In the genomic region with DNA sequence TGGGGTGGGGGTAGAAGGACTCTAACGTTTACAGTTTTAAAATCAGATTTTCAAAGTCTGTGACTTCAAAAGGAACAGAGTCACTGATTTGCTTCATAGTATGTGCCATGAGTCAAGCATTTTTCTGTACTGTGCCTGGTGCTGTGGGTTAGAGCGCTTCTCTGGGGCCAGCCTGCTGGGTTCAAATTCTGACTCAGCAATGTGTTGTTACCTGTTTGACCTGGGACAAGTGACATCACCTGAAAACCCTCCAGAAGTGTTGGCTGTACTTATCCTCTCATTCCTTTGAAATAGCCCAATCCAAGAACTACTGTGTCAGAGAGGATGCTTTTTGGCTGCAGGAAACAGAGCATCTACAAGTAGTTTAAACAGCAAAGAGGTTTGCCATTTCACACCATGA, we compare ENCODE assay signal across 19 cellular contexts.
DNase-seq lines count a peak whose midpoint lies in the region; FAIRE-seq and TF ChIP-seq lines count a peak whose summit lies in the region.
"Had no signal": no experiment of that assay in that cellular context is flagged by ENCODE, and none has a peak within 500 bp of the region (broad histone marks: within the 10 kb centered on the region; RNA-seq: fewer than 3 reads in every experiment).

No MANE protein-coding gene starts in this region.

- no peak overlapping the region for H3K18ac ChIP-seq in H1 (ENCODE audit: extremely low read depth, low read length)

- no peaks in the 10 kb centered on the region for H3K79me2 ChIP-seq in H1 (ENCODE audit: control insufficient read depth in 1 of 2, insufficient read depth in 2 of 2, low read length in 2 of 2)

- CTCF ChIA-PET in H1 (lab: Charles Lee; ENCODE audit: partially characterized antibody), result interaction anchor here (1.5 to 5.7 kb wide), 4 partner anchors 14 to 187 kb away, joined by 7 to 43 read pairs (median 10); no protein-coding TSS in a partner anchor

- H3K4me1 ChIP-seq in H1 (replicated peaks in 1 of 4; ENCODE audit: control insufficient read depth in 3 of 4, insufficient read depth in 4 of 4, low read length in 3 of 4), result peaks cover 10 to 26% (median 22%) of the 10 kb centered on the region in 4 experiments; a peak in 6 of 7 replicates
- H3K4me1 ChIP-seq: BLaER1 had no signal

- no peak overlapping the region for H3K14ac ChIP-seq in H1 (ENCODE audit: insufficient read length)

- no peak overlapping the region for H2AFZ ChIP-seq in H1 (ENCODE audit: low read length)

- H3K56ac ChIP-seq in H1 (replicated peaks; ENCODE audit: insufficient read length, low read depth, low read length), result no peak overlapping the region

- no peak for TF ChIP-seq POLR2A in H1 (IDR thresholded peaks at IDR 0.05; ENCODE audit: control extremely low read depth in 1 of 2, low read depth in 2 of 2, low read length in 2 of 2)

- H3K4ac ChIP-seq in H1 (replicated peaks; ENCODE audit: insufficient read length, low read depth, low read length), result no peak overlapping the region

- H4K8ac ChIP-seq in H1 (ENCODE audit: extremely low read depth, insufficient read depth, low read length), result no peak overlapping the region; the same call in 1 of the 2 replicates

- no peak overlapping the region for H2BK120ac ChIP-seq in H1 (replicated peaks; ENCODE audit: low read depth, low read length)

- H3K27me3 ChIP-seq in H1 (replicated peaks in 1 of 4; ENCODE audit: control insufficient read depth in 3 of 4, extremely low read depth in 1 of 4, insufficient read depth in 3 of 4, low read length in 3 of 4), result no peaks in the 10 kb centered on the region; a peak in 2 of 7 replicates
- H3K27me3 ChIP-seq: BLaER1 had no signal

- WGBS in H1 (ENCODE audit: extremely low coverage in 1 of 2, insufficient coverage in 1 of 2, insufficient read length in 1 of 2, insufficient replicate concordance in 2 of 2, low coverage in 1 of 2, low lambda C conversion rate in 2 of 2, missing lambda C conversion rate in 1 of 2), 2 experiments, result 83% methylated on average over 2 of the region's 2 CpGs; no CpG with 5 or more reads in 1 of the 2 experiments

- no peak for TF ChIP-seq CTCF in H1 (IDR thresholded peaks at IDR 0.05; ENCODE audit: control extremely low read depth in 1 of 3, insufficient read depth in 1 of 3, low read depth in 1 of 3, low read length in 3 of 3)

- H2BK5ac ChIP-seq in H1 (ENCODE audit: low read depth, low read length), result no peak overlapping the region

- TF ChIP-seq EP300 in H1 (IDR thresholded peaks at IDR 0.05; ENCODE audit: borderline replicate concordance in 1 of 2, low read depth in 2 of 2, low read length in 2 of 2), result no peak

- no peaks in the 10 kb centered on the region for H4K20me1 ChIP-seq in H1 (replicated peaks in 1 of 2; ENCODE audit: control insufficient read depth in 1 of 2, insufficient read depth in 2 of 2, low read length in 2 of 2)
- H4K20me1 ChIP-seq: BLaER1 had no signal

- POLR2A ChIA-PET in H1 (lab: Charles Lee; ENCODE audit: partially characterized antibody), result no interaction called here

- H3K4me3 ChIP-seq in H1 (ENCODE audit: extremely low read depth in 1 of 4, insufficient read depth in 2 of 4, low read depth in 3 of 4, low read length in 4 of 4), result no peak overlapping the region
- H3K4me3 ChIP-seq: BLaER1 had no signal

- no peak overlapping the region for H3K23ac ChIP-seq in H1 (ENCODE audit: insufficient read length)

- no peaks in the 10 kb centered on the region for H3K79me1 ChIP-seq in H1 (ENCODE audit: low read depth, low read length)

- H3K4me2 ChIP-seq in H1 (ENCODE audit: insufficient read depth in 1 of 2, low read depth in 2 of 2, low read length in 2 of 2), result no peak overlapping the region
- H3K4me2 ChIP-seq: BLaER1 had no signal

- H3K9me3 ChIP-seq in H1 (ENCODE audit: insufficient read depth in 2 of 2, low read depth in 1 of 2, low read length in 1 of 2), result no peaks in the 10 kb centered on the region
- H3K9me3 ChIP-seq: BLaER1 had no signal

- no peak overlapping the region for H3K27ac ChIP-seq in H1 (ENCODE audit: low read depth, low read length)
- H3K27ac ChIP-seq in substantia nigra (ENCODE audit: low read depth, low read length, poor library complexity, severe bottlenecking), result no peak overlapping the region
- H3K27ac ChIP-seq: BLaER1 had no signal

- H3K36me3 ChIP-seq in H1 (ENCODE audit: control insufficient read depth in 2 of 4, insufficient read depth in 4 of 4, low read length in 3 of 4), result no peaks in the 10 kb centered on the region
- H3K36me3 ChIP-seq: BLaER1 had no signal

- no peak overlapping the region for H2BK15ac ChIP-seq in H1 (ENCODE audit: low read length)

- no peak overlapping the region for H3K9ac ChIP-seq in H1 (replicated peaks in 1 of 4; ENCODE audit: extremely low read depth in 1 of 4, low read depth in 3 of 4, low read length in 3 of 4)
- H3K9ac ChIP-seq: BLaER1 had no signal

- no peak for FAIRE-seq in H1 (lab: Jason Lieb, UNC)
- FAIRE-seq: GM12891 had no signal

- TF ChIP-seq RAD21 in H1 (IDR thresholded peaks at IDR 0.05 in 1 of 2, conservative IDR thresholded peaks at IDR 0.05 in 1 of 2; ENCODE audit: low read depth in 2 of 2, low read length in 2 of 2), result no peak

- no peak overlapping the region for H4K91ac ChIP-seq in H1 (replicated peaks; ENCODE audit: insufficient read length, low read length)

- H2BK12ac ChIP-seq in H1 (ENCODE audit: low read depth, low read length), result peak overlapping the region; percentile 88; the same call in 1 of the 2 replicates

- no peak overlapping the region for H2AK5ac ChIP-seq in H1 (ENCODE audit: low read depth, low read length)

- H3K23me2 ChIP-seq in H1 (ENCODE audit: low read depth, low read length), result no peaks in the 10 kb centered on the region

- 0 out of 2 replicates have a peak overlapping the region, but pooled peaks have one; percentile 87 for H2BK20ac ChIP-seq in H1 (ENCODE audit: low read length)

- no peak overlapping the region for H4K5ac ChIP-seq in H1 (ENCODE audit: insufficient read length, low read depth, low read length)

- DNase-seq in AG20443 (ENCODE audit: low spot score) (peak; percentile 14), M059J (ENCODE audit: low read depth) (peak; percentile 26), H1 (ENCODE audit: low read depth in 1 of 2, low spot score in 2 of 2) (no peak), kidney tubule cell (ENCODE audit: low spot score) (peak; percentile 88), DMS53 treated with DMSO at 0.1 percent for 48 hours (lab: John Stamatoyannopoulos, UW; ENCODE audit: unreplicated experiment) (no peak), HCEC 1CT (no peak), substantia nigra (lab: John Stamatoyannopoulos, UW) (no peak), glomerular visceral epithelial cell (ENCODE audit: extremely low spot score) (no peak)
- DNase-seq: CD8-positive, alpha-beta memory T cell; DND-41; GF-D8; MV-4-11; NCI-H1417; NCI-H187 treated with DMSO at 0.1 percent for 48 hours; NCI-H446; NCI-H69; SIG-M5 had no signal

TF ChIP-seq in H1, 55 proteins besides CTCF, POLR2A, EP300 and RAD21:
- TF ChIP-seq GTF2F1 (IDR thresholded peaks at IDR 0.05; ENCODE audit: borderline replicate concordance, low read depth, low read length) (no peak), SP2 (IDR thresholded peaks at IDR 0.05; ENCODE audit: low read length) (no peak)

Comparison
In these comparisons a context has a peak if more than half of its experiments do, and no peak if none do; other contexts are left out.
1. DNase-seq: peak in AG20443 (single experiment), M059J (single experiment) and kidney tubule cell (single experiment); none in H1 (0 of 2), DMS53 treated with DMSO at 0.1 percent for 48 hours (single experiment), HCEC 1CT (single experiment), substantia nigra (0 of 49) and glomerular visceral epithelial cell (single experiment).